Comparison of ENCODE assay signal across 24 cellular contexts in the genomic region with DNA sequence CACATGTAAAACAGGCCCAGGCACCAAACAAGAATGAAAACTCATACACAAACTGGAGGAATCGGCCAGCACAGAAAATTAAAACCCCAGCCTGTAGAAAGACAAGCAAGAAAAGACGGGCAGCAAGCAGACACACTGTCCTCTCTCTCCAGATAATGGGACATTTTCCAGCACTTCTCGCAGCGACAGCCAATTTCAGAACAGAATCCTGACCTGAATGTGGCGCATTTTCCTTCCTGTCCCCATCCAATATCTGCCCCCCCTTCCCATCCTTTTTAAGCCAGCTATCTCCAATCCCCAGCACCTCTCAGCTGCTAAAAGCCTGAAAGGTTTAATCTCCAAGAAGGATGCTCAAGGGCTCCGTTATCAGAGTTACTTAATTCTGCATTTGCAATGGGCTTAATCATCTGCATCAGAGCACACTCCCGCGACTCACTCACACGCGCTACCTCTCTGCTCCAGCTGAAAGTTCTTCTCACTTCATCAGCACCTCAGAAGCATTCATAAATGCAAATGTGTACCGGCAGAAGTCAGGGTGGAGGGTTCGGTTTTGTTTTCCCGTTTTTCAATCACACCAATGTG. TPM values are rescaled to one million over a fixed set of nuclear protein-coding genes. Genes with fewer than 3 reads are reported as not detected.
DNase-seq lines count a peak whose midpoint lies in the region; ATAC-seq and TF ChIP-seq lines count a peak whose summit lies in the region.
"Had no signal": no experiment of that assay in that cellular context is flagged by ENCODE, and none has a peak within 500 bp of the region (broad histone marks: within the 10 kb centered on the region; RNA-seq: fewer than 3 reads in every experiment).

No MANE protein-coding gene starts in this region.

- H3K27ac ChIP-seq in dorsolateral prefrontal cortex, result peak overlapping the region in 58 of 59 donors; percentile 12 to 95 (median 70)
- H3K27ac ChIP-seq: heart left ventricle, lower lobe of right lung had no signal

- peaks cover 3% of the 10 kb centered on the region for H3K9me3 Mint-ChIP-seq in nephron progenitor cell
- no peaks in the 10 kb centered on the region for H3K9me3 Mint-ChIP-seq in progenitor cell of endocrine pancreas (ENCODE audit: low read depth)
- H3K9me3 Mint-ChIP-seq: activated naive CD8-positive, alpha-beta T cell treated with anti-CD3 and anti-CD28 coated beads, Interleukin-2, amount 50 U/mL, for 24 hours; CD4-positive, alpha-beta T cell; central memory CD8-positive, alpha-beta T cell; effector memory CD8-positive, alpha-beta T cell; T-helper 2 cell treated with Interferon-gamma antibody and Interleukin-4, amounts not matched to agents 5 μg/mL and 100 μg/mL, for 36 hours had no signal

- H3K4me1 Mint-ChIP-seq in nephron progenitor cell (peaks cover 98% of the 10 kb centered on the region), progenitor cell of endocrine pancreas (ENCODE audit: low read depth) (peaks cover 16% of the 10 kb centered on the region)
- H3K4me1 Mint-ChIP-seq: activated naive CD8-positive, alpha-beta T cell treated with anti-CD3 and anti-CD28 coated beads, Interleukin-2, amount 50 U/mL, for 24 hours; central memory CD8-positive, alpha-beta T cell had no signal

- peak overlapping the region in 37 of 59 donors; percentile 1 to 47 (median 26) for H3K4me3 ChIP-seq in dorsolateral prefrontal cortex
- H3K4me3 ChIP-seq: GM12878, heart left ventricle, lower lobe of right lung, smooth muscle cell had no signal

- H3K27me3 Mint-ChIP-seq in nephron progenitor cell (ENCODE audit: low read depth, poor library complexity) (peaks cover 3% of the 10 kb centered on the region), progenitor cell of endocrine pancreas (no peaks in the 10 kb centered on the region)
- H3K27me3 Mint-ChIP-seq: activated naive CD8-positive, alpha-beta T cell treated with anti-CD3 and anti-CD28 coated beads, Interleukin-2, amount 50 U/mL, for 24 hours; CD4-positive, alpha-beta T cell had no signal

- no peaks in the 10 kb centered on the region for H3K27me3 ChIP-seq in dorsolateral prefrontal cortex
- H3K27me3 ChIP-seq: heart left ventricle had no signal

- TF ChIP-seq CTCF in dorsolateral prefrontal cortex (IDR thresholded peaks at IDR 0.05 in 54 of 56, conservative IDR thresholded peaks at IDR 0.05 in 2 of 56; ENCODE audit: low read depth in 1 of 56, partially characterized antibody in 56 of 56) (no peak), nephron progenitor cell (IDR thresholded peaks at IDR 0.05) (no peak), progenitor cell of endocrine pancreas (IDR thresholded peaks at IDR 0.05; ENCODE audit: unreplicated experiment) (no peak)

- peak overlapping the region; percentile 41 for H3K27ac Mint-ChIP-seq in nephron progenitor cell
- no peak overlapping the region for H3K27ac Mint-ChIP-seq in progenitor cell of endocrine pancreas
- H3K27ac Mint-ChIP-seq: activated naive CD8-positive, alpha-beta T cell treated with anti-CD3 and anti-CD28 coated beads, Interleukin-2, amount 50 U/mL, for 24 hours; CD4-positive, alpha-beta T cell; effector memory CD8-positive, alpha-beta T cell; T-helper 2 cell treated with Interferon-gamma antibody and Interleukin-4, amounts not matched to agents 5 μg/mL and 100 μg/mL, for 36 hours had no signal

- H3K4me3 Mint-ChIP-seq in nephron progenitor cell, result no peak overlapping the region
- H3K4me3 Mint-ChIP-seq in progenitor cell of endocrine pancreas (ENCODE audit: low read depth), result no peak overlapping the region
- H3K4me3 Mint-ChIP-seq: activated naive CD8-positive, alpha-beta T cell treated with anti-CD3 and anti-CD28 coated beads, Interleukin-2, amount 50 U/mL, for 24 hours; CD4-positive, alpha-beta T cell; central memory CD8-positive, alpha-beta T cell; effector memory CD8-positive, alpha-beta T cell; T-helper 2 cell treated with Interferon-gamma antibody and Interleukin-4, amounts not matched to agents 5 μg/mL and 100 μg/mL, for 36 hours had no signal

- DNase-seq in Ammon's horn (ENCODE audit: low spot score), result peak; percentile 80
- peak; percentile 58 to 78 for DNase-seq in NCI-H524 (lab: John Stamatoyannopoulos, UW)
- DNase-seq in dorsolateral prefrontal cortex, result peak in 4 of 10 donors; percentile 52 to 76 (median 60)
- no peak for DNase-seq in nephron progenitor cell
- DNase-seq in progenitor cell of endocrine pancreas (ENCODE audit: low spot score, unreplicated experiment), result no peak
- DNase-seq in NCI-H146 treated with DMSO at 0.1 percent for 48 hours (lab: John Stamatoyannopoulos, UW; ENCODE audit: unreplicated experiment), result no peak
- DNase-seq: activated CD4-positive, CD25-positive, alpha-beta regulatory T cell treated with anti-CD3 and anti-CD28 coated beads, Interleukin-2, amount 50 U/mL, for 72 hours; activated naive CD8-positive, alpha-beta T cell treated with anti-CD3 and anti-CD28 coated beads, Interleukin-2, amount 50 U/mL, for 24 hours; CD4-positive, alpha-beta T cell; DMS153; effector memory CD8-positive, alpha-beta T cell; GF-D8; H7; heart left ventricle; lower lobe of right lung; NCI-H69; PC-3 had no signal

- ATAC-seq in GM18870 (IDR thresholded peaks at IDR 0.05; ENCODE audit: unreplicated experiment) (no peak), HG03135 (IDR thresholded peaks at IDR 0.05; ENCODE audit: unreplicated experiment) (no peak)
- ATAC-seq: activated naive CD8-positive, alpha-beta T cell treated with anti-CD3 and anti-CD28 coated beads, Interleukin-2, amount 50 U/mL, for 24 hours; effector memory CD8-positive, alpha-beta T cell; GM12878; HepG2; lower lobe of right lung; PC-3 had no signal

- intact Hi-C loops in dorsolateral prefrontal cortex (cut with DNase I), result loop anchor here in 1 of 2 donors (2.0 kb wide), 1 partner anchor 14 kb away; no protein-coding TSS in a partner anchor

- peaks cover 6% of the 10 kb centered on the region for H3K36me3 Mint-ChIP-seq in nephron progenitor cell (ENCODE audit: low read depth)
- H3K36me3 Mint-ChIP-seq in progenitor cell of endocrine pancreas (ENCODE audit: insufficient read depth), result no peaks in the 10 kb centered on the region

RNA-seq across cellular contexts. Expression of gene SRGAP3, which starts 50.5 kb away (rescaled TPM):
- total RNA-seq in dorsolateral prefrontal cortex (100 to 1,000 TPM in 114 of 120 experiments, 10 to 100 TPM in 6; 93.9 to 187 (median 139) TPM), progenitor cell of endocrine pancreas (20.7 and 21.4 TPM in 2 replicates)

Comparison
In these comparisons a context has a peak if more than half of its experiments do, and no peak if none do; other contexts are left out.
1. DNase-seq: peak in Ammon's horn (single experiment) and NCI-H524 (2 of 2); none in nephron progenitor cell (single experiment), progenitor cell of endocrine pancreas (single experiment) and NCI-H146 treated with DMSO at 0.1 percent for 48 hours (single experiment).